ENCODE assay signal across 8 cellular contexts in the genomic region with DNA sequence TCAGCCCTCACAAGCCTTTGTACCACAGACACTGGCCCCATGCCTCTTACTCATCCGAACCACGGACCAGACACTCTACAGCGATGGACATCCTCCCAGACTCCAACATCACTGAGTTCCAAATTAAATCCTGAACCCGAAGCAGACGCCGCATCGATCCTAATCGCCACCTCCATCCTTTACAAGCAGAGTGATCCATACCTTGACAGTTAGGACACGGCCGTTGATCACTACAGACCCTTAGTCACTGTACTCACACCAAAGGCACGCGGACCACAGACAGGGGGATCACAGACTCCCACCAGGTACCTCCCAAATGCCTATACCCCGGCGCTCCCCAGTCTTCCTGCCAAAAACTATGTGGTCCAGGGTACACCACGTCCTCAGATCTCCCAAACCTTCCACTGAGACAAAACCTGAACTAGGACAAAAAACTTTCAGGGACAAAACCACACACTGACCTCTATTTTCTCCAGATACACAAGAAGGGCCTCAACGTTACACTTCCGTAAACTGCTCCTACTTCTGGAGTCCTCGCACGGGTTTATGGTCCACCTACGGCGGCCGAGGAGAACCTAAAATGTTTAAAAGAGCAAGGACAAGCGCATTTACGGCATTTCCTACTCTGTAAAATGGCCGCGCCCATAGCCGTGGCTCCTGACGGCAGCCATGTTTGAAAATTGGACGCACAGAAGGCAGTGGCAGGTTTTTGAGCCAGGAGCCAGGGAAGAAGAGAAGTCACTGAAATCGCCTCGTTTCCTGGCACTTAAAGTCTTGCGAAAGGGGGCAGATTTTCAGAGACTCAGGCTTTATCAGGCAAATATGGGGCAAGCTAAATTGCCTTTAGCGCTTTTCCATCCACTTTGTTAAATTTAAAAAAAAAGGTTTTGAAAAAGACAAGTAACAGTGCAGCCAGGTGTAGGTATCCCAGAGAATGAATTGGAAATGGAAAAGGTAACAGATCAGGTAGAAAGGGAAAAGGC. TPM values are rescaled to one million over a fixed set of nuclear protein-coding genes. Genes with fewer than 3 reads are reported as not detected.
DNase-seq lines count a peak whose midpoint lies in the region; ATAC-seq and TF ChIP-seq lines count a peak whose summit lies in the region.

A gene (minus strand): TSS at position 532 of the 983 bp plus-strand sequence. CDS start 12,480 bp downstream, outside the sequence.

- H3K36me3 ChIP-seq in HUES48 (ENCODE audit: control insufficient read depth, insufficient read depth, low read length) (no peaks in the 10 kb centered on the region), Panc1 (ENCODE audit: control insufficient read depth, insufficient read depth, low read length) (peaks cover 2% of the 10 kb centered on the region; the same call in 1 of the 2 replicates), esophagus squamous epithelium (peaks cover 0 to 36% (median 0%) of the 10 kb centered on the region in 3 donors)

- H3K27ac ChIP-seq in HUES48 (ENCODE audit: low read depth, low read length) (peak within 1 kb of the TSS; percentile 63), Panc1 (ENCODE audit: low read length) (peak within 1 kb of the TSS; percentile 84), esophagus squamous epithelium (peak within 1 kb of the TSS; percentile 81 to 88 (median 84))

- ATAC-seq in GM19438 (IDR thresholded peaks at IDR 0.05; ENCODE audit: low read depth, unreplicated experiment) (peak; percentile 70), Panc1 (peak; percentile 100)

- peak within 1 kb of the TSS; percentile 66 for H3K9ac ChIP-seq in HUES48 (ENCODE audit: low read depth, low read length)

- H3K27ac Mint-ChIP-seq in CD14-positive monocyte = peak within 1 kb of the TSS; percentile 74 to 97 (median 94)

- in situ Hi-C loops in Panc1 (cut with HindIII; ENCODE audit: low pct_unique_long_range_greater_than_20kb, low sequenced_read_pairs) = no loop called here

- H3K4me3 ChIP-seq in HUES48 (ENCODE audit: low read depth, low read length) (peak within 1 kb of the TSS; percentile 76), Panc1 (ENCODE audit: low read depth in 2 of 2, low read length in 2 of 2) (peak within 1 kb of the TSS; percentile 91 to 95), esophagus squamous epithelium (peak within 1 kb of the TSS; percentile 71 to 94 (median 80))

- BruUV-seq in Panc1 (replicated peaks; lab: Mats Ljungman, UMichigan) = TSS peak; percentile 85

- POLR2A ChIA-PET in Panc1 (lab: Charles Lee) = no interaction called here

- TF ChIP-seq CTCF in CD14-positive monocyte (IDR thresholded peaks at IDR 0.05) = no peak
- TF ChIP-seq CTCF in Panc1 (IDR thresholded peaks at IDR 0.05) = no peak
- peak in 1 of 6 experiments; percentile 18 for TF ChIP-seq CTCF in esophagus squamous epithelium (IDR thresholded peaks at IDR 0.05)

- intact Hi-C loops in CD14-positive monocyte (cut with micrococcal nuclease) = loop anchor here (1.0 to 5.0 kb wide), 7 partner anchors 22 to 99 kb away; a partner anchor contains a TSS
- intact Hi-C loops in Panc1 (cut with micrococcal nuclease; ENCODE audit: unreplicated experiment) = no loop called here
- intact Hi-C loops in esophagus squamous epithelium (cut with DNase I) = loop anchor here (10.0 kb wide), 1 partner anchor 62 kb away; a partner anchor contains a TSS

- CTCF ChIA-PET in Panc1 (lab: Charles Lee) = no interaction called here

- H3K27me3 ChIP-seq in HUES48 (ENCODE audit: control insufficient read depth, insufficient read depth, low read length) (no peaks in the 10 kb centered on the region), Panc1 (ENCODE audit: control insufficient read depth, insufficient read depth, low read length) (no peaks in the 10 kb centered on the region), esophagus squamous epithelium (no peaks in the 10 kb centered on the region)

- H3K9me3 ChIP-seq in HUES48 (ENCODE audit: control insufficient read depth, insufficient read depth, low read length) (peaks cover 31% of the 10 kb centered on the region), Panc1 (ENCODE audit: control insufficient read depth, insufficient read depth, low read depth, low read length) (peaks cover 10% of the 10 kb centered on the region; the same call in 1 of the 2 replicates), esophagus squamous epithelium (peaks cover 4 to 73% (median 33%) of the 10 kb centered on the region in 3 donors)

- 2 to 3% methylated on average over 31 to 32 of the region's 33 CpGs for WGBS in esophagus squamous epithelium, 2 donors

- H3K9me3 Mint-ChIP-seq in CD14-positive monocyte = peaks cover 43 to 95% (median 88%) of the 10 kb centered on the region in 7 donors

- DNase-seq in CD14-positive monocyte (ENCODE audit: low spot score) (peak; percentile 96), Panc1 (ENCODE audit: low read depth, low spot score) (peak; percentile 68), activated T-helper 1 cell treated with Interleukin-2 at 50 U/mL for 16 hours (ENCODE audit: low read depth) (peak; percentile 75), esophagus squamous epithelium (lab: John Stamatoyannopoulos, UW) (peak; percentile 72), myocyte (ENCODE audit: low read depth) (peak; percentile 96)
- peak; percentile 81 to 88 for DNase-seq in stimulated activated CD8-positive, alpha-beta memory T cell treated with anti-CD3 and anti-CD28 coated beads, Interleukin-7, amount 100 ng/mL, for 4 hours (ENCODE audit: low read depth in 2 of 2)

- H3K4me1 ChIP-seq in HUES48 (ENCODE audit: control insufficient read depth, insufficient read depth, low read length) = 0 out of 2 replicates have a peak, but pooled peaks cover 4% of the 10 kb centered on the region
- H3K4me1 ChIP-seq in Panc1 (ENCODE audit: control insufficient read depth, insufficient read depth, low read length) = no peaks in the 10 kb centered on the region
- peaks cover 6 to 21% (median 11%) of the 10 kb centered on the region in 3 donors for H3K4me1 ChIP-seq in esophagus squamous epithelium

- peak in 1 of 4 donors; percentile 26 for TF ChIP-seq POLR2A in esophagus squamous epithelium (IDR thresholded peaks at IDR 0.05)

- H3K36me3 Mint-ChIP-seq in CD14-positive monocyte = peaks cover 29 to 35% of the 10 kb centered on the region in 2 donors

- peaks cover 0 to 3% (median 2%) of the 10 kb centered on the region in 3 donors for H3K27me3 Mint-ChIP-seq in CD14-positive monocyte (ENCODE audit: low read depth in 3 of 3)

- peaks cover 11% of the 10 kb centered on the region for H3K4me1 Mint-ChIP-seq in CD14-positive monocyte

- peak within 1 kb of the TSS; percentile 95 to 100 for H3K4me3 Mint-ChIP-seq in CD14-positive monocyte

RNA-seq across cellular contexts. Expression of the gene that starts here (rescaled TPM):
- 1 to 10 TPM; 9.1 to 9.9 TPM for polyA plus RNA-seq in CD14-positive monocyte
- total RNA-seq in Panc1 (2021; ENCODE audit: unreplicated experiment) (5.1 TPM), esophagus squamous epithelium (10 to 100 TPM in 1 of 4 donors, 1 to 10 TPM in 3; 2.9 to 12.6 (median 6.6) TPM), myocyte (6.8 and 7.1 TPM in 2 replicates)
- 4.5 TPM for polyA plus RNA-seq in Panc1 (2012; ENCODE audit: insufficient read length)
- polyA plus RNA-seq in myocyte (2012) = 4.1 TPM

Comparison
In these comparisons a context has a peak if more than half of its experiments do, and no peak if none do; other contexts are left out.
1. Peak in every context shown above with its lines: DNase-seq, ATAC-seq, H3K4me3 ChIP-seq and H3K27ac ChIP-seq.